In the genomic region with DNA sequence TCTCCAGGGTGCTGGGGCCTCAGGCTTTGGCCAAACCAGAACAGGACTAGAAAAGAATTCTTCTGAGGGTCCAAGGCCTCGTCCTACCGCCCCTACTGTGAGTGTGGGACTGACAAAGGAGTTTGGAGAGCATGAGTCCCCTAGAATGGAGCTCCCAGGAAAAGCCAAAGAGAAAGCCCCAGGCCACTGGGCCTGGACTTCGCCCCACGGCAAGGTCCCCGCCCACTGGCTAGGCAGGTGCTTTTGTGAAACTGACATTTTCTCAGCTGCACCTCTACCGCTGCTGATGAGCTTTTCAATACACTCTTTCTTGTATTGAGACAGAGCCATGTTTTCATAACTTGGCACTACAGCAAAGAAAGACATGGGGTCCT, we compare ENCODE assay signal across 1 cellular context.
A peak's percentile ranks its signal among the peaks of the same experiment; 100 is the strongest.
TF ChIP-seq lines count a peak whose summit lies in the region.

No MANE protein-coding gene starts in this region.

TF ChIP-seq in HepG2, 621 proteins besides CTCF, POLR2A, EP300 and RAD21 (continued from another document):
- TF ChIP-seq SP5 (CRISPR knock-in tag; IDR thresholded peaks at IDR 0.05; ENCODE audit: borderline replicate concordance, low read depth) (peak; percentile 46; the same call in 1 of the 2 replicates), KLF6 (CRISPR knock-in tag; IDR thresholded peaks at IDR 0.05) (no peak), ZNF234 (CRISPR knock-in tag; conservative IDR thresholded peaks at IDR 0.05) (no peak), GFI1 (CRISPR knock-in tag; IDR thresholded peaks at IDR 0.05; ENCODE audit: borderline replicate concordance) (no peak), ZNF558 (CRISPR knock-in tag; IDR thresholded peaks at IDR 0.05; ENCODE audit: borderline replicate concordance) (no peak), ESRRA (CRISPR knock-in tag; IDR thresholded peaks at IDR 0.05; ENCODE audit: low read depth) (no peak), ZFP1 (CRISPR knock-in tag; IDR thresholded peaks at IDR 0.05) (no peak), ZNF260 (CRISPR knock-in tag; IDR thresholded peaks at IDR 0.05; ENCODE audit: borderline replicate concordance, low read depth) (no peak)
- TF ChIP-seq, protein P1, sequence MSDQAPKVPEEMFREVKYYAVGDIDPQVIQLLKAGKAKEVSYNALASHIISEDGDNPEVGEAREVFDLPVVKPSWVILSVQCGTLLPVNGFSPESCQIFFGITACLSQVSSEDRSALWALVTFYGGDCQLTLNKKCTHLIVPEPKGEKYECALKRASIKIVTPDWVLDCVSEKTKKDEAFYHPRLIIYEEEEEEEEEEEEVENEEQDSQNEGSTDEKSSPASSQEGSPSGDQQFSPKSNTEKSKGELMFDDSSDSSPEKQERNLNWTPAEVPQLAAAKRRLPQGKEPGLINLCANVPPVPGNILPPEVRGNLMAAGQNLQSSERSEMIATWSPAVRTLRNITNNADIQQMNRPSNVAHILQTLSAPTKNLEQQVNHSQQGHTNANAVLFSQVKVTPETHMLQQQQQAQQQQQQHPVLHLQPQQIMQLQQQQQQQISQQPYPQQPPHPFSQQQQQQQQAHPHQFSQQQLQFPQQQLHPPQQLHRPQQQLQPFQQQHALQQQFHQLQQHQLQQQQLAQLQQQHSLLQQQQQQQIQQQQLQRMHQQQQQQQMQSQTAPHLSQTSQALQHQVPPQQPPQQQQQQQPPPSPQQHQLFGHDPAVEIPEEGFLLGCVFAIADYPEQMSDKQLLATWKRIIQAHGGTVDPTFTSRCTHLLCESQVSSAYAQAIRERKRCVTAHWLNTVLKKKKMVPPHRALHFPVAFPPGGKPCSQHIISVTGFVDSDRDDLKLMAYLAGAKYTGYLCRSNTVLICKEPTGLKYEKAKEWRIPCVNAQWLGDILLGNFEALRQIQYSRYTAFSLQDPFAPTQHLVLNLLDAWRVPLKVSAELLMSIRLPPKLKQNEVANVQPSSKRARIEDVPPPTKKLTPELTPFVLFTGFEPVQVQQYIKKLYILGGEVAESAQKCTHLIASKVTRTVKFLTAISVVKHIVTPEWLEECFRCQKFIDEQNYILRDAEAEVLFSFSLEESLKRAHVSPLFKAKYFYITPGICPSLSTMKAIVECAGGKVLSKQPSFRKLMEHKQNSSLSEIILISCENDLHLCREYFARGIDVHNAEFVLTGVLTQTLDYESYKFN (CRISPR knock-in tag; conservative IDR thresholded peaks at IDR 0.05), result 0 out of 2 replicates have a peak, but pooled peaks have one; percentile 20
- TF ChIP-seq, protein P2, sequence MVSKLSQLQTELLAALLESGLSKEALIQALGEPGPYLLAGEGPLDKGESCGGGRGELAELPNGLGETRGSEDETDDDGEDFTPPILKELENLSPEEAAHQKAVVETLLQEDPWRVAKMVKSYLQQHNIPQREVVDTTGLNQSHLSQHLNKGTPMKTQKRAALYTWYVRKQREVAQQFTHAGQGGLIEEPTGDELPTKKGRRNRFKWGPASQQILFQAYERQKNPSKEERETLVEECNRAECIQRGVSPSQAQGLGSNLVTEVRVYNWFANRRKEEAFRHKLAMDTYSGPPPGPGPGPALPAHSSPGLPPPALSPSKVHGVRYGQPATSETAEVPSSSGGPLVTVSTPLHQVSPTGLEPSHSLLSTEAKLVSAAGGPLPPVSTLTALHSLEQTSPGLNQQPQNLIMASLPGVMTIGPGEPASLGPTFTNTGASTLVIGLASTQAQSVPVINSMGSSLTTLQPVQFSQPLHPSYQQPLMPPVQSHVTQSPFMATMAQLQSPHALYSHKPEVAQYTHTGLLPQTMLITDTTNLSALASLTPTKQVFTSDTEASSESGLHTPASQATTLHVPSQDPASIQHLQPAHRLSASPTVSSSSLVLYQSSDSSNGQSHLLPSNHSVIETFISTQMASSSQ (IDR thresholded peaks at IDR 0.05; ENCODE audit: low read depth), result no peak
- TF ChIP-seq, protein P2 (CRISPR knock-in tag; IDR thresholded peaks at IDR 0.05; ENCODE audit: borderline replicate concordance), result no peak
- TF ChIP-seq, protein P3, sequence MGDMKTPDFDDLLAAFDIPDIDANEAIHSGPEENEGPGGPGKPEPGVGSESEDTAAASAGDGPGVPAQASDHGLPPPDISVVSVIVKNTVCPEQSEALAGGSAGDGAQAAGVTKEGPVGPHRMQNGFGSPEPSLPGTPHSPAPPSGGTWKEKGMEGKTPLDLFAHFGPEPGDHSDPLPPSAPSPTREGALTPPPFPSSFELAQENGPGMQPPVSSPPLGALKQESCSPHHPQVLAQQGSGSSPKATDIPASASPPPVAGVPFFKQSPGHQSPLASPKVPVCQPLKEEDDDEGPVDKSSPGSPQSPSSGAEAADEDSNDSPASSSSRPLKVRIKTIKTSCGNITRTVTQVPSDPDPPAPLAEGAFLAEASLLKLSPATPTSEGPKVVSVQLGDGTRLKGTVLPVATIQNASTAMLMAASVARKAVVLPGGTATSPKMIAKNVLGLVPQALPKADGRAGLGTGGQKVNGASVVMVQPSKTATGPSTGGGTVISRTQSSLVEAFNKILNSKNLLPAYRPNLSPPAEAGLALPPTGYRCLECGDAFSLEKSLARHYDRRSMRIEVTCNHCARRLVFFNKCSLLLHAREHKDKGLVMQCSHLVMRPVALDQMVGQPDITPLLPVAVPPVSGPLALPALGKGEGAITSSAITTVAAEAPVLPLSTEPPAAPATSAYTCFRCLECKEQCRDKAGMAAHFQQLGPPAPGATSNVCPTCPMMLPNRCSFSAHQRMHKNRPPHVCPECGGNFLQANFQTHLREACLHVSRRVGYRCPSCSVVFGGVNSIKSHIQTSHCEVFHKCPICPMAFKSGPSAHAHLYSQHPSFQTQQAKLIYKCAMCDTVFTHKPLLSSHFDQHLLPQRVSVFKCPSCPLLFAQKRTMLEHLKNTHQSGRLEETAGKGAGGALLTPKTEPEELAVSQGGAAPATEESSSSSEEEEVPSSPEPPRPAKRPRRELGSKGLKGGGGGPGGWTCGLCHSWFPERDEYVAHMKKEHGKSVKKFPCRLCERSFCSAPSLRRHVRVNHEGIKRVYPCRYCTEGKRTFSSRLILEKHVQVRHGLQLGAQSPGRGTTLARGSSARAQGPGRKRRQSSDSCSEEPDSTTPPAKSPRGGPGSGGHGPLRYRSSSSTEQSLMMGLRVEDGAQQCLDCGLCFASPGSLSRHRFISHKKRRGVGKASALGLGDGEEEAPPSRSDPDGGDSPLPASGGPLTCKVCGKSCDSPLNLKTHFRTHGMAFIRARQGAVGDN (CRISPR knock-in tag; IDR thresholded peaks at IDR 0.05), result peak; percentile 26; the same call in 1 of the 2 replicates
- TF ChIP-seq, protein P4, sequence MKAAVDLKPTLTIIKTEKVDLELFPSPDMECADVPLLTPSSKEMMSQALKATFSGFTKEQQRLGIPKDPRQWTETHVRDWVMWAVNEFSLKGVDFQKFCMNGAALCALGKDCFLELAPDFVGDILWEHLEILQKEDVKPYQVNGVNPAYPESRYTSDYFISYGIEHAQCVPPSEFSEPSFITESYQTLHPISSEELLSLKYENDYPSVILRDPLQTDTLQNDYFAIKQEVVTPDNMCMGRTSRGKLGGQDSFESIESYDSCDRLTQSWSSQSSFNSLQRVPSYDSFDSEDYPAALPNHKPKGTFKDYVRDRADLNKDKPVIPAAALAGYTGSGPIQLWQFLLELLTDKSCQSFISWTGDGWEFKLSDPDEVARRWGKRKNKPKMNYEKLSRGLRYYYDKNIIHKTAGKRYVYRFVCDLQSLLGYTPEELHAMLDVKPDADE (CRISPR knock-in tag; IDR thresholded peaks at IDR 0.05), result no peak
- TF ChIP-seq, protein P5, sequence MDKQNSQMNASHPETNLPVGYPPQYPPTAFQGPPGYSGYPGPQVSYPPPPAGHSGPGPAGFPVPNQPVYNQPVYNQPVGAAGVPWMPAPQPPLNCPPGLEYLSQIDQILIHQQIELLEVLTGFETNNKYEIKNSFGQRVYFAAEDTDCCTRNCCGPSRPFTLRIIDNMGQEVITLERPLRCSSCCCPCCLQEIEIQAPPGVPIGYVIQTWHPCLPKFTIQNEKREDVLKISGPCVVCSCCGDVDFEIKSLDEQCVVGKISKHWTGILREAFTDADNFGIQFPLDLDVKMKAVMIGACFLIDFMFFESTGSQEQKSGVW (CRISPR knock-in tag; IDR thresholded peaks at IDR 0.05; ENCODE audit: borderline replicate concordance), result no peak
